ENCODE assay signal across 18 cellular contexts in the genomic region with DNA sequence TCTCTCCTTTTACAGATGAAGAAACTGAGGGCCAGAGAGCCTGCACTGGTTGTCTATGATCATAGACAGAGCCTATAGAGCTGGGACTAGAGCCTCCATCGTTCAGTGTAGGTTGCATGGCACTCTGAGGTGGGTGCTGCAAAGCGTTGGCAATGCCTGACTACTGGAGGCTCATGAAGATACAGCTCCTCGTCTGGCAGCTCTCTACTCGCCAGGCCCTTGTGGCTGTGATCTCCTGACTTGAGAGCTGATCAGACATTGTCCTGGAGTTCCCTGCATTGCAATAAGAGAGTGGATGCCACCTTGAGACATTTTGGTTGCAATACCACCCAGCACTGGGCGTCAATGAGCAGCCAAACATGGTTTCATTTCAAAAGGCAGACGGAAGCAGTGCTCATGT.
"Had no signal": no experiment of that assay in that cellular context is flagged by ENCODE, and none has a peak within 500 bp of the region (broad histone marks: within the 10 kb centered on the region; RNA-seq: fewer than 3 reads in every experiment).

No MANE protein-coding gene starts in this region.

- H3K4me2 ChIP-seq: neural progenitor cell had no signal

- H3K36me3 ChIP-seq: heart left ventricle, neural progenitor cell, ovary, suprapubic skin, thyroid gland, upper lobe of left lung, vagina had no signal

- H3K9me3 ChIP-seq: heart left ventricle, mucosa of descending colon, ovary, suprapubic skin, thyroid gland, upper lobe of left lung, vagina had no signal

- H3K4me1 ChIP-seq: heart left ventricle, neural progenitor cell, suprapubic skin, thyroid gland, upper lobe of left lung, vagina had no signal

- DNase-seq: effector CD8-positive, alpha-beta T cell; heart left ventricle; hippocampal formation; islet precursor cell; mucosa of descending colon; natural killer cell; ovary; right cardiac atrium; small intestine; stimulated activated CD4-positive, alpha-beta T cell treated with anti-CD3 and anti-CD28 coated beads, Interleukin-12 subunit alpha, Interleukin-12 subunit beta, amount 100 ng/mL, for 4 hours; stimulated activated naive CD4-positive, alpha-beta T cell; thyroid gland; upper lobe of left lung had no signal

- H3K4me3 ChIP-seq: coronary artery, heart left ventricle, mucosa of descending colon, neural progenitor cell, ovary, suprapubic skin, thyroid gland, upper lobe of left lung, vagina had no signal

- H3K9ac ChIP-seq: neural progenitor cell had no signal

- H2AFZ ChIP-seq: neural progenitor cell had no signal

- H3K27ac ChIP-seq: coronary artery, heart left ventricle, neural progenitor cell, ovary, suprapubic skin, thyroid gland, upper lobe of left lung, vagina had no signal

- H3K27me3 ChIP-seq: heart left ventricle, neural progenitor cell, ovary, suprapubic skin, thyroid gland, upper lobe of left lung, vagina had no signal

- ATAC-seq: heart left ventricle, left lobe of liver, mucosa of descending colon, natural killer cell, right cardiac atrium had no signal
